25 cellular contexts compared by ENCODE assay signal in the genomic region with DNA sequence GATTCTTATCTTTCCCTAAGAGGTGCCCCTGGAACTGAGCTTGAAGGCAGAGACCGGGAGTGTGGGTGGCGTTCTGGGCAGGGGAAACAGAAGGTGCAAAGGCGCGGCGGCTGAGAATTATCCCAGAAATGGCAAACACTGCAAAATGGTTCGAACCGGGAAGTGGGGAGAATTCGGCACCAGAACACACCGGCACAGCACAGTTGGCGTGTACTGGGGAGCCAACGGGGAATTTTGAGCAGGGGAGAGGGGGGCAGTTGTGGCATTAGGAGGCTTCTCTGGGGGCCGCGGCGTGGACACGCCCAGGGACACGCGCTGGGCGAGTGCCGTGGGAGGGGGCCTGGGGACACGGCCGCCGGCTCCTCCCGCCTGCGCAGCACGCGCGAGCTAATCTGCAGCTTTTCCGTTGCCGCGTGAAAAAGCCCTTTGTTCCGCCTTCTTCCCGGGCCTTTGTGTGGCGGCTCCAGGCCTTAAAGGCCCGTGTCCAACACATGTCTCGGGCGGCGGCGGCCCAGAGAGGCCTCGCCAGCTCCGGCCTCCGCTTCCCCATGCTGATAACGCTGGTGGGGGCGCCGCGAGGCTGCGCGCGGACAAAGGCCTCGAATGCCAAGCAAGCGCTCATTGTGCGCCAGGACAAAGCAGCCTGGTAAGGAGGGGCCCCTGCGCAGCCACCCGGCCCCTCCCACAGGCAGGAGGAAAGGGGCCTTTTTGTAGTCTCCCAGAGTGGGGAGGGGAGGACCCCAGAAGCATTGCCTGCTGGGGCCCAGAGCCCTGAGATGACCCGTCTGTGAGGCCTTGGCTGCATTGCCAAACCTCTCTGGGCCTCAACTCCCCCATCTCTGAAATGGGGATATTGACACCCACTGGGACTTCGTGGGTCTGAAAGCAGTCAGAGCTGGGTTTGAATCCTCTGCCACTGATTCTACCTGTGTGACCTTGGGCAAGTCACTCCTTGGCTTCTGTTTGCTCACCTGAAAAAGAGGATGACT.
DNase-seq lines count a peak whose midpoint lies in the region; ATAC-seq and TF ChIP-seq lines count a peak whose summit lies in the region.
"Had no signal": no experiment of that assay in that cellular context is flagged by ENCODE, and none has a peak within 500 bp of the region (broad histone marks: within the 10 kb centered on the region; RNA-seq: fewer than 3 reads in every experiment).

No MANE protein-coding gene starts in this region.

- H3K4me1 ChIP-seq in breast epithelium: no peaks in the 10 kb centered on the region
- H3K4me1 ChIP-seq: Caco-2, prostate gland had no signal

- no peak for ATAC-seq in stimulated activated naive B cell treated with anti-CD40 and anti-IgM and Interleukin-4, amounts not matched to agents 10 μg/mL and 1 μg/mL and 100 μg/mL, for 72 hours (replicated peaks)
- ATAC-seq: effector memory CD8-positive, alpha-beta T cell; natural killer cell had no signal

- H3K9me3 ChIP-seq in breast epithelium: no peaks in the 10 kb centered on the region
- H3K9me3 ChIP-seq: Caco-2, esophagus squamous epithelium, prostate gland, thyroid gland had no signal

- intact Hi-C loops in breast epithelium (cut with DNase I; ENCODE audit: low total_unique reads) (no loop called here), MCF 10A (cut with micrococcal nuclease) (no loop called here)
- intact Hi-C loops in activated T-helper 2 cell treated with anti-CD3 and anti-CD28 coated beads, Interferon-gamma antibody, Interleukin-2, Interleukin-4, amounts not matched to agents 10 μg/mL and 5 μg/mL and 100 μg/mL, durations not matched to agents 14 hours and 24 hours and 36 hours (cut with micrococcal nuclease): no loop called here

- no peak overlapping the region for H3K4me3 Mint-ChIP-seq in MCF 10A (ENCODE audit: unreplicated experiment)
- no peak overlapping the region for H3K4me3 Mint-ChIP-seq in stimulated activated naive B cell treated with anti-CD40 and anti-IgM and Interleukin-4, amounts not matched to agents 10 μg/mL and 1 μg/mL and 100 μg/mL, for 72 hours
- no peak overlapping the region for H3K4me3 Mint-ChIP-seq in activated T-helper 2 cell treated with anti-CD3 and anti-CD28 coated beads, Interferon-gamma antibody, Interleukin-2, Interleukin-4, amounts not matched to agents 10 μg/mL and 5 μg/mL and 100 μg/mL, durations not matched to agents 14 hours and 24 hours and 36 hours (ENCODE audit: low read depth)
- H3K4me3 Mint-ChIP-seq: activated naive CD4-positive, alpha-beta T cell treated with anti-CD3 and anti-CD28 coated beads, Interleukin-2, amount 50 U/mL, for 24 hours; effector memory CD8-positive, alpha-beta T cell; natural killer cell; T-helper 1 cell treated with Interleukin-12 subunit alpha and Interleukin-12 subunit beta and Interleukin-4 antibody, amounts not matched to agents 30 μg/mL and 1 μg/mL, for 36 hours had no signal

- TF ChIP-seq POLR2A in breast epithelium (IDR thresholded peaks at IDR 0.05): no peak

- CTCF ChIA-PET in MCF 10A (lab: Yijun Ruan, JAX): no interaction called here

- BruUV-seq in MCF 10A (replicated peaks; lab: Mats Ljungman, UMichigan): no TSS peak

- POLR2A ChIA-PET in MCF 10A (lab: Yijun Ruan, JAX): no interaction called here

- no peak overlapping the region for H3K27ac Mint-ChIP-seq in MCF 10A (ENCODE audit: low read depth, unreplicated experiment)
- H3K27ac Mint-ChIP-seq in stimulated activated naive B cell treated with anti-CD40 and anti-IgM and Interleukin-4, amounts not matched to agents 10 μg/mL and 1 μg/mL and 100 μg/mL, for 72 hours: no peak overlapping the region
- H3K27ac Mint-ChIP-seq in activated T-helper 2 cell treated with anti-CD3 and anti-CD28 coated beads, Interferon-gamma antibody, Interleukin-2, Interleukin-4, amounts not matched to agents 10 μg/mL and 5 μg/mL and 100 μg/mL, durations not matched to agents 14 hours and 24 hours and 36 hours: no peak overlapping the region
- H3K27ac Mint-ChIP-seq: activated naive CD4-positive, alpha-beta T cell treated with anti-CD3 and anti-CD28 coated beads, Interleukin-2, amount 50 U/mL, for 24 hours; effector memory CD8-positive, alpha-beta T cell; natural killer cell; T-helper 1 cell treated with Interleukin-12 subunit alpha and Interleukin-12 subunit beta and Interleukin-4 antibody, amounts not matched to agents 30 μg/mL and 1 μg/mL, for 36 hours had no signal

- H3K27ac ChIP-seq in breast epithelium: no peak overlapping the region
- no peak overlapping the region for H3K27ac ChIP-seq in caudate nucleus (ENCODE audit: low read depth, low read length)
- H3K27ac ChIP-seq: esophagus squamous epithelium, HL-60, prostate gland, thyroid gland had no signal

- H3K27me3 Mint-ChIP-seq in MCF 10A (ENCODE audit: insufficient read depth, unreplicated experiment): peaks cover 18% of the 10 kb centered on the region
- peaks cover 46 to 68% of the 10 kb centered on the region in 2 donors for H3K27me3 Mint-ChIP-seq in stimulated activated naive B cell treated with anti-CD40 and anti-IgM and Interleukin-4, amounts not matched to agents 10 μg/mL and 1 μg/mL and 100 μg/mL, for 72 hours
- peaks cover 33% of the 10 kb centered on the region for H3K27me3 Mint-ChIP-seq in activated T-helper 2 cell treated with anti-CD3 and anti-CD28 coated beads, Interferon-gamma antibody, Interleukin-2, Interleukin-4, amounts not matched to agents 10 μg/mL and 5 μg/mL and 100 μg/mL, durations not matched to agents 14 hours and 24 hours and 36 hours (ENCODE audit: low read depth)

- peaks cover 0 to 30% of the 10 kb centered on the region in 2 donors for H3K27me3 ChIP-seq in breast epithelium
- H3K27me3 ChIP-seq: thyroid gland had no signal

- no peaks in the 10 kb centered on the region for H3K36me3 Mint-ChIP-seq in MCF 10A (ENCODE audit: insufficient read depth, unreplicated experiment)
- no peaks in the 10 kb centered on the region for H3K36me3 Mint-ChIP-seq in stimulated activated naive B cell treated with anti-CD40 and anti-IgM and Interleukin-4, amounts not matched to agents 10 μg/mL and 1 μg/mL and 100 μg/mL, for 72 hours
- H3K36me3 Mint-ChIP-seq in activated T-helper 2 cell treated with anti-CD3 and anti-CD28 coated beads, Interferon-gamma antibody, Interleukin-2, Interleukin-4, amounts not matched to agents 10 μg/mL and 5 μg/mL and 100 μg/mL, durations not matched to agents 14 hours and 24 hours and 36 hours (ENCODE audit: low read depth): no peaks in the 10 kb centered on the region
- H3K36me3 Mint-ChIP-seq: activated naive CD4-positive, alpha-beta T cell treated with anti-CD3 and anti-CD28 coated beads, Interleukin-2, amount 50 U/mL, for 24 hours; natural killer cell had no signal

- peak overlapping the region in 2 of 3 donors; percentile 17 to 45 for H3K4me3 ChIP-seq in breast epithelium
- H3K4me3 ChIP-seq: esophagus squamous epithelium, prostate gland, thyroid gland had no signal

- peaks cover 3% of the 10 kb centered on the region for H3K4me1 Mint-ChIP-seq in MCF 10A (ENCODE audit: insufficient read depth, unreplicated experiment)
- H3K4me1 Mint-ChIP-seq in stimulated activated naive B cell treated with anti-CD40 and anti-IgM and Interleukin-4, amounts not matched to agents 10 μg/mL and 1 μg/mL and 100 μg/mL, for 72 hours: peaks cover 14 to 25% of the 10 kb centered on the region in 2 donors
- H3K4me1 Mint-ChIP-seq in activated T-helper 2 cell treated with anti-CD3 and anti-CD28 coated beads, Interferon-gamma antibody, Interleukin-2, Interleukin-4, amounts not matched to agents 10 μg/mL and 5 μg/mL and 100 μg/mL, durations not matched to agents 14 hours and 24 hours and 36 hours (ENCODE audit: low read depth): peaks cover 7% of the 10 kb centered on the region

- no peaks in the 10 kb centered on the region for H3K9me3 Mint-ChIP-seq in MCF 10A (ENCODE audit: unreplicated experiment)
- H3K9me3 Mint-ChIP-seq in stimulated activated naive B cell treated with anti-CD40 and anti-IgM and Interleukin-4, amounts not matched to agents 10 μg/mL and 1 μg/mL and 100 μg/mL, for 72 hours: no peaks in the 10 kb centered on the region
- H3K9me3 Mint-ChIP-seq in activated T-helper 2 cell treated with anti-CD3 and anti-CD28 coated beads, Interferon-gamma antibody, Interleukin-2, Interleukin-4, amounts not matched to agents 10 μg/mL and 5 μg/mL and 100 μg/mL, durations not matched to agents 14 hours and 24 hours and 36 hours: no peaks in the 10 kb centered on the region
- H3K9me3 Mint-ChIP-seq: activated naive CD4-positive, alpha-beta T cell treated with anti-CD3 and anti-CD28 coated beads, Interleukin-2, amount 50 U/mL, for 24 hours; effector memory CD8-positive, alpha-beta T cell; natural killer cell; T-helper 1 cell treated with Interleukin-12 subunit alpha and Interleukin-12 subunit beta and Interleukin-4 antibody, amounts not matched to agents 30 μg/mL and 1 μg/mL, for 36 hours had no signal

- DNase-seq in breast epithelium (ENCODE audit: low spot score in 2 of 2): no peak
- no peak for DNase-seq in MCF 10A (ENCODE audit: unreplicated experiment)
- DNase-seq in caudate nucleus (lab: John Stamatoyannopoulos, UW): peak in 40 of 61 donors; percentile 6 to 69 (median 34)
- DNase-seq in midbrain (lab: John Stamatoyannopoulos, UW): peak; percentile 56
- DNase-seq in superior temporal gyrus (ENCODE audit: extremely low spot score): peak; percentile 49
- DNase-seq in stimulated activated naive B cell treated with anti-CD40 and anti-IgM and Interleukin-4, amounts not matched to agents 10 μg/mL and 1 μg/mL and 100 μg/mL, for 72 hours: no peak
- DNase-seq in activated T-helper 2 cell treated with anti-CD3 and anti-CD28 coated beads, Interferon-gamma antibody, Interleukin-2, Interleukin-4, amounts not matched to agents 10 μg/mL and 5 μg/mL and 100 μg/mL, durations not matched to agents 14 hours and 24 hours and 36 hours (ENCODE audit: low spot score): no peak
- DNase-seq in NCI-H1105 (lab: John Stamatoyannopoulos, UW): no peak
- DNase-seq: 8988T; activated CD4-positive, alpha-beta T cell treated with anti-CD3 and anti-CD28 coated beads for 48 hours; Caco-2; effector memory CD8-positive, alpha-beta T cell; esophagus squamous epithelium; IMR-90; natural killer cell; NCI-H1417 treated with DMSO at 0.1 percent for 48 hours; NCI-H2107; NCI-H510A treated with DMSO at 0.1 percent for 48 hours; stimulated activated CD4-positive, alpha-beta T cell treated with anti-CD3 and anti-CD28 coated beads, Interleukin-2, amount 100 ng/mL, for 48 hours; stimulated activated naive CD4-positive, alpha-beta T cell; thyroid gland had no signal

- H3K36me3 ChIP-seq in breast epithelium: no peaks in the 10 kb centered on the region
- H3K36me3 ChIP-seq: esophagus squamous epithelium, prostate gland, thyroid gland had no signal

- TF ChIP-seq CTCF in breast epithelium (IDR thresholded peaks at IDR 0.05) (no peak), MCF 10A (IDR thresholded peaks at IDR 0.05; ENCODE audit: unreplicated experiment) (no peak)

Comparison
In these comparisons a context has a peak if more than half of its experiments do, and no peak if none do; other contexts are left out.
1. DNase-seq: peak in caudate nucleus (40 of 61), midbrain (single experiment) and superior temporal gyrus (single experiment); none in breast epithelium (0 of 2), MCF 10A (single experiment), stimulated activated naive B cell treated with anti-CD40 and anti-IgM and Interleukin-4, amounts not matched to agents 10 μg/mL and 1 μg/mL and 100 μg/mL, for 72 hours (single experiment), activated T-helper 2 cell treated with anti-CD3 and anti-CD28 coated beads, Interferon-gamma antibody, Interleukin-2, Interleukin-4, amounts not matched to agents 10 μg/mL and 5 μg/mL and 100 μg/mL, durations not matched to agents 14 hours and 24 hours and 36 hours (single experiment) and NCI-H1105 (single experiment).